In the genomic region with DNA sequence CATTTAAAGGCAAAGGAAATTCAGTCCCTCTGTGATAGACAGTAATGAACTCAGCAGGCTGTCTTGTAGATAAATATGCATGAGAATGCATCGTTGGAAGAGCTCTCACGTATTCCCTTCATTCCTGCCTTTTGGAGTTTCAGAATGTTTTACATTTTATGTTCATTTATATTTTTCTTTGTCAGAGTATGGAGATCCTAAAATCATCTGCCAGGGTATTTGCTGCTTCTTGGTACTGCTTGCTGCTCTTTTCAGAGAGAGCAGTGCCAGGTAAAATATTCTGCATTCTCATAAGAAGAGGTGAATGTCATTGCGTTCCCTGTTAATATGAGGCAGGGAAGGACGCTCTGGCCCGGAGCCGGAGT, we compare ENCODE assay signal across 13 cellular contexts.
DNase-seq lines count a peak whose midpoint lies in the region; ATAC-seq and TF ChIP-seq lines count a peak whose summit lies in the region.
"Had no signal": no experiment of that assay in that cellular context is flagged by ENCODE, and none has a peak within 500 bp of the region (broad histone marks: within the 10 kb centered on the region; RNA-seq: fewer than 3 reads in every experiment).

No MANE protein-coding gene starts in this region.

- in situ Hi-C loops in G401 (cut with HindIII; ENCODE audit: low sequenced_read_pairs) = no loop called here

- H3K79me2 ChIP-seq in PC-9 (ENCODE audit: low read depth) = peaks cover 10% of the 10 kb centered on the region; the same call in 1 of the 2 replicates
- no peaks in the 10 kb centered on the region for H3K79me2 ChIP-seq in neural progenitor cell (ENCODE audit: low read depth)

- H3K4me3 Mint-ChIP-seq in neural progenitor cell = no peak overlapping the region

- TF ChIP-seq CTCF in PC-9 (conservative IDR thresholded peaks at IDR 0.05) (peak; percentile 29; the same call in 1 of the 2 replicates), neural progenitor cell (IDR thresholded peaks at IDR 0.05) (no peak)

- peak overlapping the region; percentile 4 to 57 for H3K27ac Mint-ChIP-seq in activated naive CD4-positive, alpha-beta T cell treated with anti-CD3 and anti-CD28 coated beads, Interleukin-2, amount 50 U/mL, for 72 hours
- no peak overlapping the region for H3K27ac Mint-ChIP-seq in neural progenitor cell

- POLR2A ChIA-PET in PC-9 (lab: Charles Lee; ENCODE audit: unreplicated experiment) = interaction anchor here (0.6 to 0.8 kb wide), 3 partner anchors 309 to 505 kb away, joined by 3 to 8 read pairs (median 4); no protein-coding TSS in a partner anchor

- H3K27me3 ChIP-seq in PC-9 (ENCODE audit: insufficient read depth, low read depth) = no peaks in the 10 kb centered on the region
- H3K27me3 ChIP-seq in stomach smooth muscle (ENCODE audit: control insufficient read depth in 1 of 2, insufficient read depth in 2 of 2, low read length in 2 of 2) = no peaks in the 10 kb centered on the region
- H3K27me3 ChIP-seq in neural progenitor cell = no peaks in the 10 kb centered on the region
- H3K27me3 ChIP-seq: breast epithelium, dorsolateral prefrontal cortex, neutrophil had no signal

- intact Hi-C loops in PC-9 (cut with micrococcal nuclease; ENCODE audit: unreplicated experiment) = loop anchor here (1.0 to 5.0 kb wide), 4 partner anchors 361 to 497 kb away; no protein-coding TSS in a partner anchor

- no peaks in the 10 kb centered on the region for H4K20me1 ChIP-seq in PC-9 (ENCODE audit: insufficient read depth)
- no peaks in the 10 kb centered on the region for H4K20me1 ChIP-seq in neural progenitor cell (ENCODE audit: low read depth)

- no peak overlapping the region for H3K4me3 ChIP-seq in PC-9
- H3K4me3 ChIP-seq in stomach smooth muscle (ENCODE audit: low read length in 2 of 2) = no peak overlapping the region
- no peak overlapping the region for H3K4me3 ChIP-seq in neural progenitor cell
- H3K4me3 ChIP-seq: breast epithelium, dorsolateral prefrontal cortex, HAP-1 had no signal

- peaks cover 39% of the 10 kb centered on the region for H3K4me1 Mint-ChIP-seq in neural progenitor cell

- no TSS peak for BruUV-seq in PC-9 (replicated peaks; lab: Mats Ljungman, UMichigan)

- no peaks in the 10 kb centered on the region for H3K36me3 Mint-ChIP-seq in activated naive CD4-positive, alpha-beta T cell treated with anti-CD3 and anti-CD28 coated beads, Interleukin-2, amount 50 U/mL, for 72 hours
- H3K36me3 Mint-ChIP-seq in neural progenitor cell = no peaks in the 10 kb centered on the region
- H3K36me3 Mint-ChIP-seq: activated naive CD8-positive, alpha-beta T cell treated with anti-CD3 and anti-CD28 coated beads, Interleukin-2, amount 10 ng/mL, durations not matched to agents 7 days and 5 days had no signal

- H3K36me3 ChIP-seq in PC-9 (ENCODE audit: low read depth) (no peaks in the 10 kb centered on the region), stomach smooth muscle (ENCODE audit: control insufficient read depth in 2 of 2, insufficient read depth in 2 of 2, low read length in 2 of 2) (no peaks in the 10 kb centered on the region), neural progenitor cell (no peaks in the 10 kb centered on the region)
- H3K36me3 ChIP-seq: breast epithelium, HAP-1, neutrophil had no signal

- no peak overlapping the region for H2AFZ ChIP-seq in PC-9
- H2AFZ ChIP-seq in neural progenitor cell (replicated peaks) = no peak overlapping the region

- no peaks in the 10 kb centered on the region for H3K9me3 ChIP-seq in PC-9 (ENCODE audit: insufficient read depth, low read depth)
- no peaks in the 10 kb centered on the region for H3K9me3 ChIP-seq in stomach smooth muscle (ENCODE audit: control insufficient read depth in 2 of 2, low read length in 2 of 2)
- no peaks in the 10 kb centered on the region for H3K9me3 ChIP-seq in neural progenitor cell (ENCODE audit: low read depth)
- H3K9me3 ChIP-seq: breast epithelium, HAP-1, neutrophil had no signal

- H3K9me3 Mint-ChIP-seq in activated naive CD4-positive, alpha-beta T cell treated with anti-CD3 and anti-CD28 coated beads, Interleukin-2, amount 50 U/mL, for 72 hours = no peaks in the 10 kb centered on the region
- no peaks in the 10 kb centered on the region for H3K9me3 Mint-ChIP-seq in neural progenitor cell
- H3K9me3 Mint-ChIP-seq: activated naive CD8-positive, alpha-beta T cell treated with anti-CD3 and anti-CD28 coated beads, Interleukin-2, amount 10 ng/mL, durations not matched to agents 7 days and 5 days had no signal

- no peaks in the 10 kb centered on the region for H3K9me2 ChIP-seq in PC-9 (ENCODE audit: insufficient read depth)

- peaks cover 31% of the 10 kb centered on the region for H3F3A ChIP-seq in PC-9 (ENCODE audit: insufficient read depth, low read depth)
- no peaks in the 10 kb centered on the region for H3F3A ChIP-seq in neural progenitor cell (ENCODE audit: low read depth)

- H3K27ac ChIP-seq in PC-9 = peak overlapping the region; percentile 93; the same call in 1 of the 2 replicates
- H3K27ac ChIP-seq in epithelial cell of prostate = peak overlapping the region; percentile 87
- peak overlapping the region; percentile 94 for H3K27ac ChIP-seq in stomach smooth muscle (ENCODE audit: low read length)
- H3K27ac ChIP-seq in neural progenitor cell = no peak overlapping the region
- H3K27ac ChIP-seq: neutrophil had no signal

- H3K4me2 ChIP-seq in PC-9 (no peak overlapping the region; the same call in 1 of the 2 replicates), neural progenitor cell (no peak overlapping the region)

- ATAC-seq in activated naive CD4-positive, alpha-beta T cell treated with anti-CD3 and anti-CD28 coated beads, Interleukin-2, amount 50 U/mL, for 72 hours = no peak

- H3K9ac ChIP-seq in stomach smooth muscle (ENCODE audit: low read length in 2 of 2) (no peak overlapping the region), neural progenitor cell (no peak overlapping the region)

- no peak for DNase-seq in activated naive CD4-positive, alpha-beta T cell treated with anti-CD3 and anti-CD28 coated beads, Interleukin-2, amount 50 U/mL, for 72 hours (ENCODE audit: low spot score in 2 of 2)
- no peak for DNase-seq in activated naive CD4-positive, alpha-beta T cell (lab: John Stamatoyannopoulos, UW)
- no peak for DNase-seq in PC-9
- no peak for DNase-seq in epithelial cell of prostate (ENCODE audit: low read depth, low spot score)
- DNase-seq in neural progenitor cell (ENCODE audit: low spot score) = no peak
- DNase-seq in NOMO-1 treated with dmso at 0.1 percent for 144 hours (lab: John Stamatoyannopoulos, UW; ENCODE audit: unreplicated experiment) = no peak
- DNase-seq in G401 (ENCODE audit: low spot score) = no peak

- CTCF ChIA-PET in PC-9 (lab: Charles Lee) = interaction anchor here (0.8 kb wide), 1 partner anchor 55 kb away, joined by 3 read pairs; no protein-coding TSS in a partner anchor

- H3K4me1 ChIP-seq in PC-9 (replicated peaks; ENCODE audit: insufficient read depth) = peaks cover 53% of the 10 kb centered on the region
- peaks cover 37% of the 10 kb centered on the region for H3K4me1 ChIP-seq in stomach smooth muscle (ENCODE audit: control insufficient read depth, insufficient read depth, low read length)
- no peaks in the 10 kb centered on the region for H3K4me1 ChIP-seq in neural progenitor cell
- H3K4me1 ChIP-seq: breast epithelium, HAP-1 had no signal

- H3K27me3 Mint-ChIP-seq in neural progenitor cell (ENCODE audit: insufficient read depth, low read depth) = no peaks in the 10 kb centered on the region
- H3K27me3 Mint-ChIP-seq: activated naive CD8-positive, alpha-beta T cell treated with anti-CD3 and anti-CD28 coated beads, Interleukin-2, amount 10 ng/mL, durations not matched to agents 7 days and 5 days had no signal
